Comparison of ENCODE assay signal across 15 cellular contexts in genomic region chr12:40055776-40056175, GRCh38.
"Had no signal": no experiment of that assay in that cellular context is flagged by ENCODE, and none has a peak within 500 bp of the region (broad histone marks: within the 10 kb centered on the region; RNA-seq: fewer than 3 reads in every experiment).

No MANE protein-coding gene starts in this region.

- DNase-seq: KBM-7, NCI-H1092 treated with DMSO at 0.1 percent for 48 hours, NCI-H1436, NCI-H187, NCI-H2029, NCI-H2171, NCI-H226, NCI-H446, NCI-H510A, NCI-H524 treated with DMSO at 0.1 percent for 48 hours, NCI-H774, RPMI8226, SHP77, SK-N-SH had no signal

- H3K9ac ChIP-seq: SK-N-SH had no signal

- H3K9me3 ChIP-seq: SK-N-SH had no signal

- FAIRE-seq: RCC 7860 had no signal
